In genomic region chr13:112619730-112620639, GRCh38 we compare ENCODE assay signal across 9 cellular contexts. TPM values are rescaled to one million over a fixed set of nuclear protein-coding genes. Genes with fewer than 3 reads are reported as not detected.
DNase-seq lines count a peak whose midpoint lies in the region; ATAC-seq and TF ChIP-seq lines count a peak whose summit lies in the region.
"Had no signal": no experiment of that assay in that cellular context is flagged by ENCODE, and none has a peak within 500 bp of the region (broad histone marks: within the 10 kb centered on the region; RNA-seq: fewer than 3 reads in every experiment).

No MANE protein-coding gene starts in this region.

- intact Hi-C loops in spleen (cut with DNase I; ENCODE audit: low total_unique reads) = no loop called here

- H3K36me3 ChIP-seq in SK-N-SH (replicated peaks in 1 of 2; ENCODE audit: control insufficient read depth in 1 of 2, insufficient read depth in 2 of 2, low read length in 1 of 2) (no peaks in the 10 kb centered on the region), spleen (no peaks in the 10 kb centered on the region)

- H3K27ac ChIP-seq in SK-N-SH (ENCODE audit: low read depth in 2 of 2, low read length in 1 of 2) (no peak overlapping the region), spleen (no peak overlapping the region)

- no peak overlapping the region for H3K4me2 ChIP-seq in SK-N-SH

- H3K9ac ChIP-seq in SK-N-SH = no peak overlapping the region

- H3K4me3 ChIP-seq in SK-N-SH (ENCODE audit: low read depth in 2 of 2, low read length in 1 of 2) (no peak overlapping the region), spleen (no peak overlapping the region)

- no peaks in the 10 kb centered on the region for H3K4me1 Mint-ChIP-seq in glutamatergic neuron (ENCODE audit: low read depth, unreplicated experiment)

- DNase-seq in SK-N-SH = no peak
- peak; percentile 99 for DNase-seq in NCI-H69 (lab: John Stamatoyannopoulos, UW)
- no peak for DNase-seq in glutamatergic neuron
- DNase-seq in spleen = peak; percentile 30
- no peak for DNase-seq in NCI-H526 treated with DMSO at 0.1 percent for 48 hours (lab: John Stamatoyannopoulos, UW)
- no peak for DNase-seq in central memory CD4-positive, alpha-beta T cell

- no peaks in the 10 kb centered on the region for H4K20me1 ChIP-seq in SK-N-SH (ENCODE audit: insufficient read depth)

- TF ChIP-seq RAD21 in SK-N-SH (IDR thresholded peaks at IDR 0.05; ENCODE audit: low read length) = no peak

- no peaks in the 10 kb centered on the region for H3F3A ChIP-seq in SK-N-SH (replicated peaks; ENCODE audit: insufficient read depth)

- peak overlapping the region; percentile 76 for H3K4me3 Mint-ChIP-seq in glutamatergic neuron (ENCODE audit: unreplicated experiment)
- H3K4me3 Mint-ChIP-seq: memory B cell had no signal

- H3K9me3 ChIP-seq in SK-N-SH (no peaks in the 10 kb centered on the region), spleen (no peaks in the 10 kb centered on the region)

- WGBS in SK-N-SH (ENCODE audit: low lambda C conversion rate) = 71% methylated on average over 20 of the region's 25 CpGs
- WGBS in spleen, 5 donors = 65 to 81% (median 70%) methylated on average over 25 of the region's 25 CpGs

- TF ChIP-seq EP300 in SK-N-SH (IDR thresholded peaks at IDR 0.05; ENCODE audit: borderline replicate concordance in 1 of 2, low read depth in 1 of 2, low read length in 1 of 2) = no peak

- H3K4me1 ChIP-seq in SK-N-SH (ENCODE audit: control insufficient read depth in 1 of 2, insufficient read depth in 2 of 2, low read depth in 1 of 2, low read length in 1 of 2) (no peaks in the 10 kb centered on the region), spleen (peaks cover 0 to 4% (median 0%) of the 10 kb centered on the region in 6 donors)

- H3K27ac Mint-ChIP-seq in glutamatergic neuron (ENCODE audit: unreplicated experiment) = peak overlapping the region; percentile 9
- H3K27ac Mint-ChIP-seq: memory B cell had no signal

- peaks cover 8% of the 10 kb centered on the region for H3K27me3 Mint-ChIP-seq in glutamatergic neuron (ENCODE audit: unreplicated experiment)

- H3K36me3 Mint-ChIP-seq in glutamatergic neuron (ENCODE audit: unreplicated experiment) = no peaks in the 10 kb centered on the region
- H3K36me3 Mint-ChIP-seq: memory B cell had no signal

- no peaks in the 10 kb centered on the region for H3K9me2 ChIP-seq in SK-N-SH

- CTCF ChIA-PET in SK-N-SH (lab: Yijun Ruan, JAX) = interaction anchor here (0.6 to 2.4 kb wide), 4 partner anchors 13 to 1145 kb away, joined by 3 to 11 read pairs (median 6); no protein-coding TSS in a partner anchor

- peak; percentile 52; the same call in 2 of the 3 replicates for ATAC-seq in SK-N-SH treated with all-trans-retinoic acid at 6 μM for 48 hours
- ATAC-seq in HG02970 (IDR thresholded peaks at IDR 0.05; ENCODE audit: low FRiP score, unreplicated experiment) = no peak

- TF ChIP-seq POLR2A in spleen (IDR thresholded peaks at IDR 0.05) = no peak

- H2AFZ ChIP-seq in SK-N-SH (ENCODE audit: low read depth) = no peak overlapping the region

- H3K9me3 Mint-ChIP-seq in glutamatergic neuron (ENCODE audit: unreplicated experiment) = no peaks in the 10 kb centered on the region
- H3K9me3 Mint-ChIP-seq: memory B cell had no signal

- H3K79me2 ChIP-seq in SK-N-SH (ENCODE audit: insufficient read depth) = no peaks in the 10 kb centered on the region

- POLR2A ChIA-PET in SK-N-SH (lab: Yijun Ruan, JAX) = no interaction called here

- H3K27me3 ChIP-seq in SK-N-SH (ENCODE audit: insufficient read depth) = peaks cover 5% of the 10 kb centered on the region; the same call in 1 of the 2 replicates
- peaks cover 0 to 51% (median 0%) of the 10 kb centered on the region in 7 donors for H3K27me3 ChIP-seq in spleen (replicated peaks in 1 of 7)

- TF ChIP-seq CTCF in SK-N-SH (IDR thresholded peaks at IDR 0.05) (no peak), glutamatergic neuron (IDR thresholded peaks at IDR 0.05; ENCODE audit: partially characterized antibody, unreplicated experiment) (no peak), spleen (IDR thresholded peaks at IDR 0.05 in 8 of 11, conservative IDR thresholded peaks at IDR 0.05 in 3 of 11) (no peak)

TF ChIP-seq in SK-N-SH treated with all-trans-retinoic acid at 6 μM for 48 hours, 23 proteins besides CTCF, POLR2A, EP300 and RAD21:
- TF ChIP-seq CSDC2 (CRISPR knock-in tag; IDR thresholded peaks at IDR 0.05) (no peak), RARB (CRISPR knock-in tag; IDR thresholded peaks at IDR 0.05) (no peak)

TF ChIP-seq in SK-N-SH, 30 proteins besides CTCF, POLR2A, EP300 and RAD21:
- TF ChIP-seq ELF1 (IDR thresholded peaks at IDR 0.05) (no peak), FOSL2 (IDR thresholded peaks at IDR 0.05; ENCODE audit: borderline replicate concordance, low read depth) (no peak), RFX5 (IDR thresholded peaks at IDR 0.05; ENCODE audit: low read length) (no peak), TAF1 (IDR thresholded peaks at IDR 0.05; ENCODE audit: borderline replicate concordance, low read depth, low read length) (no peak), NFIC (IDR thresholded peaks at IDR 0.05; ENCODE audit: borderline replicate concordance) (no peak)
- TF ChIP-seq, protein P1, sequence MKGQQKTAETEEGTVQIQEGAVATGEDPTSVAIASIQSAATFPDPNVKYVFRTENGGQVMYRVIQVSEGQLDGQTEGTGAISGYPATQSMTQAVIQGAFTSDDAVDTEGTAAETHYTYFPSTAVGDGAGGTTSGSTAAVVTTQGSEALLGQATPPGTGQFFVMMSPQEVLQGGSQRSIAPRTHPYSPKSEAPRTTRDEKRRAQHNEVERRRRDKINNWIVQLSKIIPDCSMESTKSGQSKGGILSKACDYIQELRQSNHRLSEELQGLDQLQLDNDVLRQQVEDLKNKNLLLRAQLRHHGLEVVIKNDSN (IDR thresholded peaks at IDR 0.05; ENCODE audit: borderline replicate concordance, low read depth) = no peak
- TF ChIP-seq, protein P2, sequence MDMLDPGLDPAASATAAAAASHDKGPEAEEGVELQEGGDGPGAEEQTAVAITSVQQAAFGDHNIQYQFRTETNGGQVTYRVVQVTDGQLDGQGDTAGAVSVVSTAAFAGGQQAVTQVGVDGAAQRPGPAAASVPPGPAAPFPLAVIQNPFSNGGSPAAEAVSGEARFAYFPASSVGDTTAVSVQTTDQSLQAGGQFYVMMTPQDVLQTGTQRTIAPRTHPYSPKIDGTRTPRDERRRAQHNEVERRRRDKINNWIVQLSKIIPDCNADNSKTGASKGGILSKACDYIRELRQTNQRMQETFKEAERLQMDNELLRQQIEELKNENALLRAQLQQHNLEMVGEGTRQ (IDR thresholded peaks at IDR 0.05; ENCODE audit: borderline replicate concordance, low read depth, low read length) = no peak

RNA-seq across cellular contexts. Expression of gene TUBGCP3, which starts 32.0 kb away (rescaled TPM):
- polyA plus RNA-seq in SK-N-SH (2012; rRNA removed) (16.8 and 16.9 TPM in 2 replicates), spleen (10 to 100 TPM in 2 of 3 donors, 1 to 10 TPM in 1; 9.1 to 14.9 (median 11.3) TPM)
- 13.8 and 17.1 TPM in 2 replicates for polyA plus RNA-seq in SK-N-SH (2012; cell fraction: cytosol; rRNA removed)
- polyA plus RNA-seq in SK-N-SH (2012; cell fraction: nucleus; rRNA removed) = 29.4 and 32.2 TPM in 2 replicates
- total RNA-seq in glutamatergic neuron (ENCODE audit: unreplicated experiment) (36.6 TPM), spleen (10 to 100 TPM; 35.3 to 69.8 (median 55.1) TPM)

Comparison
In these comparisons a context has a peak if more than half of its experiments do, and no peak if none do; other contexts are left out.
1. DNase-seq: peak in NCI-H69 (single experiment) and spleen (single experiment); none in SK-N-SH (single experiment), glutamatergic neuron (single experiment), NCI-H526 treated with DMSO at 0.1 percent for 48 hours (single experiment) and central memory CD4-positive, alpha-beta T cell (single experiment).